25 cellular contexts compared by ENCODE assay signal in the genomic region with DNA sequence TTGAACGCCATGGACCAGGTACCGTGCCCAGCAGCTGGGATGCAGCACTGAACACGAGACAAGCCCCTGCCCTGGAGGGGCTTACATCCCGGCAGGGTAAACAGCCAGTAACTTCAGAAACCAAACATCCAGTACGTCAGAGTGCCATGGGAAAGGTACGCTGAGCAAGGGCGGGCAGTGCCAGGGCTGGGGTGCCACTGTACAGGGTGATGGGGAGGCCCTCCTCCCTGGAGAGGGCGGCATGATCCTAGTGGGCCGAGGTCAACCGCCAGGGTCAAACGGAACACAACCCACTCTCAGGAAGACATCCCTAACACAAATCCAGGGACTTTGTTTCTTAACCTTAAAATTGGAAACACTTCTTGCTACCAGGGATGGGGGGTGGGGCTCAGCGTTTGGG. TPM values are rescaled to one million over a fixed set of nuclear protein-coding genes. Genes with fewer than 3 reads are reported as not detected.
"Had no signal": no experiment of that assay in that cellular context is flagged by ENCODE, and none has a peak within 500 bp of the region (broad histone marks: within the 10 kb centered on the region; RNA-seq: fewer than 3 reads in every experiment).

No MANE protein-coding gene starts in this region.

- H3K27me3 Mint-ChIP-seq: activated B cell treated with CpG ODN at 0.5 μM for 24 hours; activated CD4-positive, alpha-beta memory T cell treated with anti-CD3 and anti-CD28 coated beads, Interleukin-2, amount 10 ng/mL, durations not matched to agents 7 days and 5 days; activated CD4-positive, alpha-beta T cell treated with anti-CD3 and anti-CD28 coated beads, Interleukin-2, amount 10 ng/mL, durations not matched to agents 24 days and 14 days; activated naive CD4-positive, alpha-beta T cell treated with anti-CD3 and anti-CD28 coated beads, Interleukin-2, amount 10 ng/mL, durations not matched to agents 7 days and 5 days had no signal

- H3K9me3 Mint-ChIP-seq: activated B cell treated with CpG ODN at 0.5 μM for 24 hours; activated CD4-positive, alpha-beta memory T cell treated with anti-CD3 and anti-CD28 coated beads, Interleukin-2, amount 10 ng/mL, durations not matched to agents 7 days and 5 days; activated CD4-positive, alpha-beta T cell treated with anti-CD3 and anti-CD28 coated beads, Interleukin-2, amount 10 ng/mL, durations not matched to agents 24 days and 14 days; activated naive CD4-positive, alpha-beta T cell treated with anti-CD3 and anti-CD28 coated beads, Interleukin-2, amount 10 ng/mL, durations not matched to agents 7 days and 5 days; activated T-helper 2 cell treated with anti-CD3 and anti-CD28 coated beads, Interferon-gamma antibody, Interleukin-2, Interleukin-4, amounts not matched to agents 10 μg/mL and 5 μg/mL and 100 μg/mL, durations not matched to agents 14 hours and 24 hours and 36 hours had no signal

- H3K27ac Mint-ChIP-seq: activated B cell treated with CpG ODN at 0.5 μM for 24 hours; activated CD4-positive, alpha-beta memory T cell treated with anti-CD3 and anti-CD28 coated beads, Interleukin-2, amount 10 ng/mL, durations not matched to agents 7 days and 5 days; activated CD4-positive, alpha-beta T cell treated with anti-CD3 and anti-CD28 coated beads, Interleukin-2, amount 10 ng/mL, durations not matched to agents 24 days and 14 days; activated naive CD4-positive, alpha-beta T cell treated with anti-CD3 and anti-CD28 coated beads, Interleukin-2, amount 10 ng/mL, durations not matched to agents 7 days and 5 days; activated T-helper 2 cell treated with anti-CD3 and anti-CD28 coated beads, Interferon-gamma antibody, Interleukin-2, Interleukin-4, amounts not matched to agents 10 μg/mL and 5 μg/mL and 100 μg/mL, durations not matched to agents 14 hours and 24 hours and 36 hours had no signal

- DNase-seq: activated B cell treated with CpG ODN at 0.5 μM for 24 hours; activated CD4-positive, alpha-beta memory T cell treated with anti-CD3 and anti-CD28 coated beads, Interleukin-2, amount 10 ng/mL, durations not matched to agents 7 days and 5 days; activated CD4-positive, alpha-beta T cell treated with anti-CD3 and anti-CD28 coated beads for 1 hour; activated CD4-positive, alpha-beta T cell treated with anti-CD3 and anti-CD28 coated beads, Interleukin-2, amount 10 ng/mL, durations not matched to agents 24 days and 14 days; activated gamma-delta T cell treated with Interleukin-2 at 50 U/mL for 16 hours; activated naive CD4-positive, alpha-beta T cell treated with anti-CD3 and anti-CD28 coated beads, Interleukin-2, amount 10 ng/mL, durations not matched to agents 7 days and 5 days; activated T-cell treated with anti-CD3 and anti-CD28 coated beads for 4 hours; activated T-cell treated with anti-CD3 and anti-CD28 coated beads, Interleukin-2, amount 50 U/mL, for 48 hours; aorta; central memory CD4-positive, alpha-beta T cell; MV-4-11; NCI-H1105; NCI-H1436; NCI-H1694 treated with DMSO at 0.1 percent for 48 hours; NCI-H2081; NCI-H510A treated with DMSO at 0.1 percent for 48 hours; NCI-H69; PC-3; SIG-M5; T-helper 2 cell; T1000 had no signal

- H3K4me1 Mint-ChIP-seq: activated naive CD4-positive, alpha-beta T cell treated with anti-CD3 and anti-CD28 coated beads, Interleukin-2, amount 10 ng/mL, durations not matched to agents 7 days and 5 days had no signal

- H3K4me3 Mint-ChIP-seq: activated B cell treated with CpG ODN at 0.5 μM for 24 hours; activated CD4-positive, alpha-beta memory T cell treated with anti-CD3 and anti-CD28 coated beads, Interleukin-2, amount 10 ng/mL, durations not matched to agents 7 days and 5 days; activated CD4-positive, alpha-beta T cell treated with anti-CD3 and anti-CD28 coated beads, Interleukin-2, amount 10 ng/mL, durations not matched to agents 24 days and 14 days; activated naive CD4-positive, alpha-beta T cell treated with anti-CD3 and anti-CD28 coated beads, Interleukin-2, amount 10 ng/mL, durations not matched to agents 7 days and 5 days had no signal

- H3K27ac ChIP-seq: KMS-11 had no signal

- H3K4me2 ChIP-seq: KMS-11 had no signal

RNA-seq across cellular contexts. Expression of gene ANPEP, which starts 16.0 kb away (rescaled TPM):
- total RNA-seq: activated CD8-positive, alpha-beta memory T cell treated with anti-CD3 and anti-CD28 coated beads for 36 hours had no signal

RNA-seq across cellular contexts. Expression of gene MESP2, which starts 54.5 kb away (rescaled TPM):
- total RNA-seq: activated CD4-positive, alpha-beta memory T cell treated with anti-CD3 and anti-CD28 coated beads, Interleukin-2, amount 10 ng/mL, durations not matched to agents 7 days and 5 days; activated CD4-positive, alpha-beta T cell treated with anti-CD3 and anti-CD28 coated beads, Interleukin-2, amount 10 ng/mL, durations not matched to agents 24 days and 14 days; activated CD8-positive, alpha-beta memory T cell treated with anti-CD3 and anti-CD28 coated beads for 36 hours; aorta; MCF 10A had no signal
